28 cellular contexts compared by ENCODE assay signal in the genomic region with DNA sequence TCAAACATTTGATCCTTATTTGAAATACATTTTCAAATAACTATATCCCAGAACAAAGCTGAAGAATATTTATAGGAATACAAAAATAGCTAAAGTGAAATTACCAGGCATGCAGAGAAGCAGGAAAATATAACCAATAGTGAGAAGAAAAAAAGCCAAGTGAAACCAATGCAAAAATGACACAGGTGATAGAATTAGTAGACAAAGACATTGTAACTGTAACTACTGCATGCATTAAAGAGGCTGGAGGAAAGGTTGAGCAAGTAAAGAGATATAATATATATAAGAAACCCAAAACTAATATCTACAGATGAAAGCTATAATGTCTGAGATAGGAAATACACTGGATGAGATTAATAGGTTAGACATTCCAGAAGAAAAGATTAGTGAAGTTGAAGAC.
"Had no signal": no experiment of that assay in that cellular context is flagged by ENCODE, and none has a peak within 500 bp of the region (broad histone marks: within the 10 kb centered on the region; RNA-seq: fewer than 3 reads in every experiment).

No MANE protein-coding gene starts in this region.

- DNase-seq: stimulated activated CD4-positive, alpha-beta T cell treated with anti-CD3 and anti-CD28 coated beads, Interleukin-2, amount 100 ng/mL, for 48 hours; stimulated activated CD4-positive, alpha-beta T cell treated with anti-CD3 and anti-CD28 coated beads, Interleukin-4, amount 100 ng/mL, for 1 hour; stimulated activated CD4-positive, alpha-beta T cell treated with anti-CD3 and anti-CD28 coated beads, Interleukin-4, amount 100 ng/mL, for 24 hours; stimulated activated CD4-positive, alpha-beta T cell treated with anti-CD3 and anti-CD28 coated beads, Interleukin-4, amount 100 ng/mL, for 4 hours; stimulated activated CD8-positive, alpha-beta memory T cell treated with anti-CD3 and anti-CD28 coated beads, Interleukin-4, amount 100 ng/mL, for 48 hours; stimulated activated naive B cell treated with anti-CD40 and anti-IgM and Interleukin-4, amounts not matched to agents 10 μg/mL and 1 μg/mL and 100 μg/mL, for 72 hours; stimulated activated naive CD4-positive, alpha-beta T cell; stimulated activated naive CD4-positive, alpha-beta T cell treated with Interleukin-2 at 50 U/mL for 16 hours; stimulated activated naive CD8-positive, alpha-beta T cell treated with anti-CD3 and anti-CD28 coated beads, Interleukin-15, amount 100 ng/mL, for 72 hours; stimulated activated naive CD8-positive, alpha-beta T cell treated with anti-CD3 and anti-CD28 coated beads, Interleukin-15, Interleukin-2, amounts not matched to agents 100 U/mL and 50 U/mL, for 24 hours; stomach; substantia nigra; testis; thyroid gland; tibial artery; transverse colon; trophoblast cell; upper lobe of left lung; upper lobe of right lung; uterus had no signal

- ATAC-seq: stimulated activated effector memory CD8-positive, alpha-beta T cell treated with anti-CD3 and anti-CD28 coated beads, Interleukin-12 subunit alpha, Interleukin-12 subunit beta, amount 100 ng/mL, for 72 hours; stimulated activated memory B cell treated with anti-CD40 and anti-IgM and Interleukin-4, amounts not matched to agents 10 μg/mL and 1 μg/mL and 100 μg/mL, for 72 hours; stimulated activated naive B cell treated with anti-CD40 and anti-IgM and Interleukin-4, amounts not matched to agents 10 μg/mL and 1 μg/mL and 100 μg/mL, for 72 hours; stimulated activated naive CD8-positive, alpha-beta T cell treated with anti-CD3 and anti-CD28 coated beads, Interleukin-15, amount 100 ng/mL, for 72 hours; stimulated activated naive CD8-positive, alpha-beta T cell treated with anti-CD3 and anti-CD28 coated beads, Interleukin-15, Interleukin-2, amounts not matched to agents 100 U/mL and 50 U/mL, for 24 hours; upper lobe of right lung had no signal

- H3K4me1 ChIP-seq: stomach, suprapubic skin, testis, thyroid gland, tibial artery, tibial nerve, transverse colon, upper lobe of left lung, upper lobe of right lung, uterus, vagina had no signal

- H3K9me3 ChIP-seq: stomach, suprapubic skin, testis, thoracic aorta, thyroid gland, tibial artery, tibial nerve, transverse colon, upper lobe of left lung, upper lobe of right lung, uterus, vagina had no signal

- H3K27me3 ChIP-seq: stomach, suprapubic skin, testis, thyroid gland, tibial artery, tibial nerve, transverse colon, upper lobe of left lung, upper lobe of right lung, uterus, vagina had no signal

- H3K9me3 Mint-ChIP-seq: stimulated activated effector memory CD8-positive, alpha-beta T cell treated with anti-CD3 and anti-CD28 coated beads, Interleukin-12 subunit alpha, Interleukin-12 subunit beta, amount 100 ng/mL, for 72 hours; stimulated activated naive CD8-positive, alpha-beta T cell treated with anti-CD3 and anti-CD28 coated beads, Interleukin-15, amount 100 ng/mL, for 72 hours; stimulated activated naive CD8-positive, alpha-beta T cell treated with anti-CD3 and anti-CD28 coated beads, Interleukin-15, Interleukin-2, amounts not matched to agents 100 ng/mL and 50 ng/mL, for 24 hours; type B pancreatic cell had no signal

- H3K4me1 Mint-ChIP-seq: stimulated activated effector memory CD8-positive, alpha-beta T cell treated with anti-CD3 and anti-CD28 coated beads, Interleukin-12 subunit alpha, Interleukin-12 subunit beta, amount 100 ng/mL, for 72 hours; stimulated activated memory B cell treated with anti-CD40 and anti-IgM and Interleukin-4, amounts not matched to agents 10 μg/mL and 1 μg/mL and 100 μg/mL, for 72 hours; stimulated activated naive B cell treated with anti-CD40 and anti-IgM and Interleukin-4, amounts not matched to agents 10 μg/mL and 1 μg/mL and 100 μg/mL, for 72 hours; stimulated activated naive CD8-positive, alpha-beta T cell treated with anti-CD3 and anti-CD28 coated beads, Interleukin-15, amount 100 ng/mL, for 72 hours had no signal

- H3K4me3 Mint-ChIP-seq: stimulated activated effector memory CD8-positive, alpha-beta T cell treated with anti-CD3 and anti-CD28 coated beads, Interleukin-12 subunit alpha, Interleukin-12 subunit beta, amount 100 ng/mL, for 72 hours; stimulated activated memory B cell treated with anti-CD40 and anti-IgM and Interleukin-4, amounts not matched to agents 10 μg/mL and 1 μg/mL and 100 μg/mL, for 72 hours; stimulated activated naive B cell treated with anti-CD40 and anti-IgM and Interleukin-4, amounts not matched to agents 10 μg/mL and 1 μg/mL and 100 μg/mL, for 72 hours; stimulated activated naive CD8-positive, alpha-beta T cell treated with anti-CD3 and anti-CD28 coated beads, Interleukin-15, amount 100 ng/mL, for 72 hours; stimulated activated naive CD8-positive, alpha-beta T cell treated with anti-CD3 and anti-CD28 coated beads, Interleukin-15, Interleukin-2, amounts not matched to agents 100 ng/mL and 50 ng/mL, for 24 hours; type B pancreatic cell had no signal

- H3K4me3 ChIP-seq: stomach, suprapubic skin, testis, thoracic aorta, thyroid gland, tibial artery, tibial nerve, transverse colon, upper lobe of left lung, upper lobe of right lung, uterus, vagina had no signal

- H3K27ac Mint-ChIP-seq: stimulated activated effector memory CD8-positive, alpha-beta T cell treated with anti-CD3 and anti-CD28 coated beads, Interleukin-12 subunit alpha, Interleukin-12 subunit beta, amount 100 ng/mL, for 72 hours; stimulated activated memory B cell treated with anti-CD40 and anti-IgM and Interleukin-4, amounts not matched to agents 10 μg/mL and 1 μg/mL and 100 μg/mL, for 72 hours; stimulated activated naive CD8-positive, alpha-beta T cell treated with anti-CD3 and anti-CD28 coated beads, Interleukin-15, Interleukin-2, amounts not matched to agents 100 ng/mL and 50 ng/mL, for 24 hours; type B pancreatic cell had no signal

- H3K27ac ChIP-seq: stomach, suprapubic skin, testis, thoracic aorta, thyroid gland, tibial artery, tibial nerve, transverse colon, upper lobe of left lung, upper lobe of right lung, uterus, vagina had no signal

- H3K27me3 Mint-ChIP-seq: stimulated activated memory B cell treated with anti-CD40 and anti-IgM and Interleukin-4, amounts not matched to agents 10 μg/mL and 1 μg/mL and 100 μg/mL, for 72 hours; stimulated activated naive B cell treated with anti-CD40 and anti-IgM and Interleukin-4, amounts not matched to agents 10 μg/mL and 1 μg/mL and 100 μg/mL, for 72 hours; stimulated activated naive CD8-positive, alpha-beta T cell treated with anti-CD3 and anti-CD28 coated beads, Interleukin-15, amount 100 ng/mL, for 72 hours; stimulated activated naive CD8-positive, alpha-beta T cell treated with anti-CD3 and anti-CD28 coated beads, Interleukin-15, Interleukin-2, amounts not matched to agents 100 ng/mL and 50 ng/mL, for 24 hours; type B pancreatic cell had no signal

- H3K36me3 Mint-ChIP-seq: stimulated activated effector memory CD8-positive, alpha-beta T cell treated with anti-CD3 and anti-CD28 coated beads, Interleukin-12 subunit alpha, Interleukin-12 subunit beta, amount 100 ng/mL, for 72 hours had no signal

- H3K36me3 ChIP-seq: uterus had no signal
